ENCODE assay signal across 19 cellular contexts in genomic region chr18:58952303-58952702, GRCh38.
DNase-seq lines count a peak whose midpoint lies in the region; ATAC-seq, FAIRE-seq and TF ChIP-seq lines count a peak whose summit lies in the region.
"Had no signal": no experiment of that assay in that cellular context is flagged by ENCODE, and none has a peak within 500 bp of the region (broad histone marks: within the 10 kb centered on the region; RNA-seq: fewer than 3 reads in every experiment).

No MANE protein-coding gene starts in this region.

- TF ChIP-seq CTCF in prostate gland (IDR thresholded peaks at IDR 0.05), result no peak

- ATAC-seq in GM19324 (IDR thresholded peaks at IDR 0.05; ENCODE audit: low FRiP score, unreplicated experiment) (no peak), GM21528 (IDR thresholded peaks at IDR 0.05; ENCODE audit: low FRiP score, unreplicated experiment) (no peak)

- no peak for DNase-seq in GM12891 (ENCODE audit: insufficient read length, low spot score)
- DNase-seq in SK-N-MC (ENCODE audit: low read depth, low spot score), result no peak
- no peak for DNase-seq in prostate gland (ENCODE audit: low spot score)
- DNase-seq in stimulated activated CD8-positive, alpha-beta memory T cell treated with anti-CD3 and anti-CD28 coated beads, Interleukin-4, amount 100 ng/mL, for 48 hours, result no peak
- DNase-seq: BE2C; CD4-positive, alpha-beta memory T cell; GF-D8; Kasumi-1; MM.1S; NCI-H1092 treated with DMSO at 0.1 percent for 48 hours; NCI-H1694; NCI-H345; NCI-H69; OCI-M1; SIG-M5 had no signal

- H3K4me3 ChIP-seq in SK-N-MC (no peak overlapping the region), mesodermal cell (ENCODE audit: extremely low read depth, insufficient read depth, low read length, poor library complexity, severe bottlenecking) (no peak overlapping the region), prostate gland (no peak overlapping the region)
- H3K4me3 ChIP-seq: HAP-1 had no signal

- H3K27ac ChIP-seq in SK-N-MC (peak overlapping the region; percentile 71; the same call in 1 of the 2 replicates), mesodermal cell (ENCODE audit: low read depth, low read length, severe bottlenecking) (peak overlapping the region; percentile 46), prostate gland (peak overlapping the region; percentile 82 to 87)

- no peak for TF ChIP-seq POLR2A in GM12891 (IDR thresholded peaks at IDR 0.05; ENCODE audit: low read depth, low read length)
- no peak for TF ChIP-seq POLR2A in prostate gland (IDR thresholded peaks at IDR 0.05)

- H3K27me3 ChIP-seq in prostate gland (replicated peaks; ENCODE audit: insufficient read depth), result no peaks in the 10 kb centered on the region
- H3K27me3 ChIP-seq: BE2C had no signal

- H3K9ac ChIP-seq in SK-N-MC (ENCODE audit: insufficient read length), result no peak overlapping the region

- intact Hi-C loops in prostate gland (cut with DNase I), result no loop called here

- H3K36me3 ChIP-seq in SK-N-MC (ENCODE audit: insufficient read depth, low read length) (peaks cover 60% of the 10 kb centered on the region), mesodermal cell (ENCODE audit: control insufficient read depth, insufficient read depth, low read length) (peaks cover 75% of the 10 kb centered on the region), prostate gland (no peaks in the 10 kb centered on the region)
- H3K36me3 ChIP-seq: HAP-1 had no signal

- WGBS in mesodermal cell (ENCODE audit: insufficient coverage in 2 of 2), 2 experiments, result 100% methylated on average over 1 of the region's 3 CpGs
- 93% methylated on average over 3 of the region's 3 CpGs for WGBS in prostate gland

- peak; percentile 9 for FAIRE-seq in GM12891 (lab: Jason Lieb, UNC)

- H3K9me3 ChIP-seq in SK-N-MC (ENCODE audit: low read depth, low read length), result no peaks in the 10 kb centered on the region
- H3K9me3 ChIP-seq in mesodermal cell (ENCODE audit: control insufficient read depth, low read length), result no peaks in the 10 kb centered on the region
- no peaks in the 10 kb centered on the region for H3K9me3 ChIP-seq in prostate gland
- H3K9me3 ChIP-seq: BE2C, HAP-1 had no signal

- H3K4me1 ChIP-seq in mesodermal cell (ENCODE audit: control insufficient read depth, insufficient read depth, low read length, poor library complexity, severe bottlenecking), result peaks cover 18% of the 10 kb centered on the region
- H3K4me1 ChIP-seq in prostate gland (replicated peaks), result peaks cover 4% of the 10 kb centered on the region
- H3K4me1 ChIP-seq: BE2C had no signal

TF ChIP-seq in GM12891, 5 proteins besides CTCF, POLR2A, EP300 and RAD21:
- TF ChIP-seq POLR2AphosphoS5 (IDR thresholded peaks at IDR 0.05; ENCODE audit: low read depth, low read length) (no peak), POU2F2 (IDR thresholded peaks at IDR 0.05; ENCODE audit: low read depth, low read length) (no peak), SPI1 (IDR thresholded peaks at IDR 0.05; ENCODE audit: low read depth, low read length) (no peak), PAX5 (IDR thresholded peaks at IDR 0.05; ENCODE audit: insufficient read depth, low read length, severe bottlenecking) (no peak), TAF1 (IDR thresholded peaks at IDR 0.05; ENCODE audit: low read depth, low read length) (no peak)
